ENCODE assay signal across 1 cellular context in the genomic region with DNA sequence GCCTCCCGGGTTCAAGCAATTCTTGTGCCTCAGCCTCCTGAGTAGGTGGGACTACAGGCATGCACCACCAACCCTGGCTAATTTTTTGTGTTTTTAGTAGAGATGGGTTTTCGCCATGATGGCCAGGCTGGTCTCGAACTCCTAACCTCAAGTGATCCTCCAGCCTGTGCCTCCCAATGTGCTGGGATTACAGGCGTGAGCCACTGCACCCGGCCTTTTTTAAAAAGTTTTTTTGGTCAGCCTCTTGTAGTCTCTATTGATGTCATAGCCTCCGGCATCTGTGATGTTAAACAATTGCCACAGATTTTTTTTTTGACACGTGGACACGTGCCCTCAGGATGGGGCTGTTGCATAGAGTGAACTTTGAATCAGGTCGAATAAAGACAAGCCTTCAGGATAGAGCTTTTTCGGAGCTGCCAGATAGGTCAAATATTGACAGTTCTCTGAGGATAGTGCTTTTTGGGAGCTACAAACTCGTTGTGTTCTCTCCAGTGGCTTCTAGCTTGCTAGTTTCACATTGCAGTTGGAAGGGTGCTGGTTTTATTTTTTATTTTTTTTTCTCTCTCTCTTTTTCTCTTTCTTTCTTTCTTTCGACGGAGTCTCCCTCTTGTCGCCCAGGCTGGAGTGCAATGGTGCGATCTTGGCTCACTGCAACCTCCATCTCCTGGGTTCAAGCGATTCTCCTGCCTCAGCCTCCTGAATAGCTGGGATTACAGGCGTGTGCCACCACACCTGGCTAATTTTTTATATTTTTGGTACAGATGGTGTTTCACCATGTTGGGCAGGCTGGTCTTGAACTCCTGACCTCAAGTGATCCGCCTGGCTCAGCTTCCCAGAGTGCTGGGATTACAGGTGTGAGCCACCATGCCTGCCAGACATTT.
A peak's percentile ranks its signal among the peaks of the same experiment; 100 is the strongest.
TF ChIP-seq lines count a peak whose summit lies in the region.
"Not testable (repeated sequence)": the region's sequence is repeated elsewhere in the genome, so short reads cannot be mapped to it uniquely, and the experiment has no call there.

No MANE protein-coding gene starts in this region.

TF ChIP-seq in HepG2, 621 proteins besides CTCF, POLR2A, EP300 and RAD21 (continued from another document and continues in another):
- TF ChIP-seq, protein P1, sequence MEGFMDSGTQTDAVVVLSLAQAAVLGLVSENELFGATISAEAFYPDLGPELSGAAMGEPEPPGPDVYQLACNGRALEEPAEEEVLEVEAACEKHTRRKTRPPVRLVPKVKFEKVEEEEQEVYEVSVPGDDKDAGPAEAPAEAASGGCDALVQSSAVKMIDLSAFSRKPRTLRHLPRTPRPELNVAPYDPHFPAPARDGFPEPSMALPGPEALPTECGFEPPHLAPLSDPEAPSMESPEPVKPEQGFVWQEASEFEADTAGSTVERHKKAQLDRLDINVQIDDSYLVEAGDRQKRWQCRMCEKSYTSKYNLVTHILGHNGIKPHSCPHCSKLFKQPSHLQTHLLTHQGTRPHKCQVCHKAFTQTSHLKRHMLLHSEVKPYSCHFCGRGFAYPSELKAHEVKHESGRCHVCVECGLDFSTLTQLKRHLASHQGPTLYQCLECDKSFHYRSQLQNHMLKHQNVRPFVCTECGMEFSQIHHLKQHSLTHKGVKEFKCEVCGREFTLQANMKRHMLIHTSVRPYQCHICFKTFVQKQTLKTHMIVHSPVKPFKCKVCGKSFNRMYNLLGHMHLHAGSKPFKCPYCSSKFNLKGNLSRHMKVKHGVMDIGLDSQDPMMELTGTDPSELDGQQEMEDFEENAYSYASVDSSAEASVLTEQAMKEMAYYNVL (CRISPR knock-in tag; IDR thresholded peaks at IDR 0.05; ENCODE audit: borderline replicate concordance) = peak; percentile 75; the same call in 1 of the 2 replicates
- TF ChIP-seq NFKBIZ (CRISPR knock-in tag; IDR thresholded peaks at IDR 0.05) (peak; percentile 92), ZNF614 (CRISPR knock-in tag; IDR thresholded peaks at IDR 0.05; ENCODE audit: borderline replicate concordance) (peak; percentile 85), ZNF414 (CRISPR knock-in tag; IDR thresholded peaks at IDR 0.05) (peak; percentile 89; the same call in 1 of the 2 replicates), FOXK1 (CRISPR knock-in tag; IDR thresholded peaks at IDR 0.05; ENCODE audit: borderline replicate concordance, low read depth) (peak; percentile 86; the same call in 1 of the 2 replicates), MXD3 (CRISPR knock-in tag; IDR thresholded peaks at IDR 0.05) (peak; percentile 22; the same call in 1 of the 2 replicates), ZNF160 (CRISPR knock-in tag; IDR thresholded peaks at IDR 0.05) (0 out of 2 replicates have a peak, but pooled peaks have one; percentile 28), EED (CRISPR knock-in tag; IDR thresholded peaks at IDR 0.05) (0 out of 2 replicates have a peak, but pooled peaks have one; percentile 70), TOE1 (CRISPR knock-in tag; IDR thresholded peaks at IDR 0.05) (peak; percentile 62; the same call in 1 of the 2 replicates), TGIF2 (CRISPR knock-in tag; IDR thresholded peaks at IDR 0.05) (peak; percentile 100), ZNF775 (CRISPR knock-in tag; IDR thresholded peaks at IDR 0.05; ENCODE audit: borderline replicate concordance) (0 out of 2 replicates have a peak, but pooled peaks have one; percentile 46), ZNF564 (CRISPR knock-in tag; IDR thresholded peaks at IDR 0.05) (peak; percentile 44; the same call in 1 of the 2 replicates), DMAP1 (CRISPR knock-in tag; IDR thresholded peaks at IDR 0.05) (peak; percentile 95), ZNF230 (CRISPR knock-in tag; IDR thresholded peaks at IDR 0.05) (peak; percentile 86), SP140L (CRISPR knock-in tag; IDR thresholded peaks at IDR 0.05; ENCODE audit: borderline replicate concordance) (0 out of 2 replicates have a peak, but pooled peaks have one; percentile 79), TP53 (CRISPR knock-in tag; conservative IDR thresholded peaks at IDR 0.05) (0 out of 2 replicates have a peak, but pooled peaks have one; percentile 14), RXRB (CRISPR knock-in tag; IDR thresholded peaks at IDR 0.05; ENCODE audit: borderline replicate concordance) (peak; percentile 90), ZNF781 (CRISPR knock-in tag; IDR thresholded peaks at IDR 0.05; ENCODE audit: borderline replicate concordance, not compliant biosample characterization) (peak; percentile 40), HOXA5 (CRISPR knock-in tag; IDR thresholded peaks at IDR 0.05) (peak; percentile 89), XBP1 (CRISPR knock-in tag; IDR thresholded peaks at IDR 0.05) (peak; percentile 31; the same call in 1 of the 2 replicates), HNF4G (IDR thresholded peaks at IDR 0.05; ENCODE audit: borderline replicate concordance, low read depth, low read length) (peak; percentile 95), HNF4G (CRISPR knock-in tag; IDR thresholded peaks at IDR 0.05; ENCODE audit: borderline replicate concordance, low read depth) (peak; percentile 90), MEIS2 (CRISPR knock-in tag; IDR thresholded peaks at IDR 0.05) (peak; percentile 97), ZNF44 (CRISPR knock-in tag; IDR thresholded peaks at IDR 0.05) (peak; percentile 78; the same call in 1 of the 2 replicates), CBX2 (CRISPR knock-in tag; IDR thresholded peaks at IDR 0.05; ENCODE audit: low read depth) (0 out of 2 replicates have a peak, but pooled peaks have one; percentile 48), TARDBP (CRISPR knock-in tag; IDR thresholded peaks at IDR 0.05) (peak; percentile 88; the same call in 1 of the 2 replicates), MED1 (CRISPR knock-in tag; IDR thresholded peaks at IDR 0.05) (peak; percentile 95), ZKSCAN8 (CRISPR knock-in tag; IDR thresholded peaks at IDR 0.05; ENCODE audit: borderline replicate concordance) (peak; percentile 92), SALL1 (CRISPR knock-in tag; IDR thresholded peaks at IDR 0.05) (peak; percentile 84), HHEX (CRISPR knock-in tag; IDR thresholded peaks at IDR 0.05) (peak; percentile 49; the same call in 1 of the 2 replicates), ZBTB7B (CRISPR knock-in tag; IDR thresholded peaks at IDR 0.05) (peak; percentile 59; the same call in 1 of the 2 replicates), MEIS1 (CRISPR knock-in tag; IDR thresholded peaks at IDR 0.05; ENCODE audit: borderline replicate concordance) (peak; percentile 95), ARID5B (CRISPR knock-in tag; IDR thresholded peaks at IDR 0.05) (peak; percentile 98)
- TF ChIP-seq, protein P2, sequence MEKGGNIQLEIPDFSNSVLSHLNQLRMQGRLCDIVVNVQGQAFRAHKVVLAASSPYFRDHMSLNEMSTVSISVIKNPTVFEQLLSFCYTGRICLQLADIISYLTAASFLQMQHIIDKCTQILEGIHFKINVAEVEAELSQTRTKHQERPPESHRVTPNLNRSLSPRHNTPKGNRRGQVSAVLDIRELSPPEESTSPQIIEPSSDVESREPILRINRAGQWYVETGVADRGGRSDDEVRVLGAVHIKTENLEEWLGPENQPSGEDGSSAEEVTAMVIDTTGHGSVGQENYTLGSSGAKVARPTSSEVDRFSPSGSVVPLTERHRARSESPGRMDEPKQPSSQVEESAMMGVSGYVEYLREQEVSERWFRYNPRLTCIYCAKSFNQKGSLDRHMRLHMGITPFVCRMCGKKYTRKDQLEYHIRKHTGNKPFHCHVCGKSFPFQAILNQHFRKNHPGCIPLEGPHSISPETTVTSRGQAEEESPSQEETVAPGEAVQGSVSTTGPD (CRISPR knock-in tag; IDR thresholded peaks at IDR 0.05) = peak; percentile 46; the same call in 1 of the 2 replicates
- not testable (repeated sequence) for TF ChIP-seq CBX2 (IDR thresholded peaks at IDR 0.05; ENCODE audit: low read depth, low read length)
- TF ChIP-seq, protein P3, sequence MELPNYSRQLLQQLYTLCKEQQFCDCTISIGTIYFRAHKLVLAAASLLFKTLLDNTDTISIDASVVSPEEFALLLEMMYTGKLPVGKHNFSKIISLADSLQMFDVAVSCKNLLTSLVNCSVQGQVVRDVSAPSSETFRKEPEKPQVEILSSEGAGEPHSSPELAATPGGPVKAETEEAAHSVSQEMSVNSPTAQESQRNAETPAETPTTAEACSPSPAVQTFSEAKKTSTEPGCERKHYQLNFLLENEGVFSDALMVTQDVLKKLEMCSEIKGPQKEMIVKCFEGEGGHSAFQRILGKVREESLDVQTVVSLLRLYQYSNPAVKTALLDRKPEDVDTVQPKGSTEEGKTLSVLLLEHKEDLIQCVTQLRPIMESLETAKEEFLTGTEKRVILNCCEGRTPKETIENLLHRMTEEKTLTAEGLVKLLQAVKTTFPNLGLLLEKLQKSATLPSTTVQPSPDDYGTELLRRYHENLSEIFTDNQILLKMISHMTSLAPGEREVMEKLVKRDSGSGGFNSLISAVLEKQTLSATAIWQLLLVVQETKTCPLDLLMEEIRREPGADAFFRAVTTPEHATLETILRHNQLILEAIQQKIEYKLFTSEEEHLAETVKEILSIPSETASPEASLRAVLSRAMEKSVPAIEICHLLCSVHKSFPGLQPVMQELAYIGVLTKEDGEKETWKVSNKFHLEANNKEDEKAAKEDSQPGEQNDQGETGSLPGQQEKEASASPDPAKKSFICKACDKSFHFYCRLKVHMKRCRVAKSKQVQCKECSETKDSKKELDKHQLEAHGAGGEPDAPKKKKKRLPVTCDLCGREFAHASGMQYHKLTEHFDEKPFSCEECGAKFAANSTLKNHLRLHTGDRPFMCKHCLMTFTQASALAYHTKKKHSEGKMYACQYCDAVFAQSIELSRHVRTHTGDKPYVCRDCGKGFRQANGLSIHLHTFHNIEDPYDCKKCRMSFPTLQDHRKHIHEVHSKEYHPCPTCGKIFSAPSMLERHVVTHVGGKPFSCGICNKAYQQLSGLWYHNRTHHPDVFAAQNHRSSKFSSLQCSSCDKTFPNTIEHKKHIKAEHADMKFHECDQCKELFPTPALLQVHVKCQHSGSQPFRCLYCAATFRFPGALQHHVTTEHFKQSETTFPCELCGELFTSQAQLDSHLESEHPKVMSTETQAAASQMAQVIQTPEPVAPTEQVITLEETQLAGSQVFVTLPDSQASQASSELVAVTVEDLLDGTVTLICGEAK (IDR thresholded peaks at IDR 0.05) = not testable (repeated sequence)
- TF ChIP-seq, protein P3 (CRISPR knock-in tag; IDR thresholded peaks at IDR 0.05) = peak; percentile 59; the same call in 1 of the 2 replicates
